In the genomic region with DNA sequence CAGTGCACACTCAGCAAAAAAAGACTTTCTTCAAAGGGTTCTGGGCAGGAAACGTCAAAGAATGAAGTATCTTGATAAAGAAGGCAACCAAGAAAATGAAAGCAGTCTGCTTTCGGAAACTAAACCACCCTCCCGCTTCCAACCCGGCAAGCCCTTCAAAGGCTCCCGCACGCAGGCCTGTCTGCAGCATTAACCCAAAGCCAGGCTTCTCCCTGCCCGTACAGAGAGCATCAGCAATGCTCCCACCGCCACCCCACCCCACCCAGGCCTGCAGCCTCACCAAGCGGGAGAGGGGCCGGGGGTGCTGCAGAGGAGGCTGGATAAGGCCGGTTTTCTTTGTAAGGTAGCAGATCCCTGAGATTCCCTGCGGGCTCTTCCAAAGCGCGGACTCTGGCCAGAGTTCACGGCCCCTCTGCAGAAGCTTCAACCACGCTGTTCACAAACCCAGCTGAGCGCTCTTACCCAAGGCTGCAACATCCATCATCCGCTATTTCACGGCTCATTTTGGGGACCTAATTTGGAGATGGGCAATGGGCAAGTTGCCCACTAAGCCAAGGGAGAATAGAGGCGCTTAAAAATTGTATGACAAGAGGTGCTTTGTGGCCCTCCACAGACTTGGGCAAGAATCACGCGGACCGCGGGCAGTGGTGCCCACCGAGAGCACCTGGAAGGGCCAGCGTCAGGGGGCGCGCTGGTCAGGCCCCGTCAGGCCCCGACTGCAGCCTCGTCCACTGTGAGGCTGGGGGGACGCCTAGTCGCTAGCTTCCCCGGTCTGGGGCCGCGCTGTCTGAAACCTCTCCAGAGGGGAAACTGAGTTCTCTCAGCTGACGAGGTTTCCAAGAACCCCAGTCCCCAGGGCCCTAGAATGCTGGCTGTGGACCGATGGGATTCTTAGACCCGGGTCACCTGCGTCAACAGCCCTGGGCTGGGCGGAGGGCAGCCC, we compare ENCODE assay signal across 8 cellular contexts.
A peak's percentile ranks its signal among the peaks of the same experiment; 100 is the strongest.
DNase-seq lines count a peak whose midpoint lies in the region; ATAC-seq, FAIRE-seq and TF ChIP-seq lines count a peak whose summit lies in the region.

No MANE protein-coding gene starts in this region.

- in situ Hi-C loops in K562 (cut with MboI): no loop called here

- no peak overlapping the region for H3K4me2 ChIP-seq in K562 (ENCODE audit: insufficient read depth, low read length)

- H3K27ac Mint-ChIP-seq in T-helper 17 cell: peak overlapping the region; percentile 96

- H3K27ac ChIP-seq in K562 (ENCODE audit: extremely low read depth, low read depth, low read length): no peak overlapping the region

- peaks cover 0 to 5% of the 10 kb centered on the region in 2 experiments; a peak in 1 of 5 replicates for H3K4me1 ChIP-seq in K562 (replicated peaks in 1 of 2; ENCODE audit: control insufficient read depth in 2 of 2, insufficient read depth in 2 of 2, low read length in 2 of 2)

- no peaks in the 10 kb centered on the region for H3K9me3 ChIP-seq in T-helper 17 cell (ENCODE audit: control insufficient read depth, low read length, poor library complexity, severe bottlenecking)
- H3K9me3 ChIP-seq in K562 (replicated peaks; ENCODE audit: control insufficient read depth, insufficient read depth, low read depth, low read length): no peaks in the 10 kb centered on the region

- no peaks in the 10 kb centered on the region for H3K9me1 ChIP-seq in K562 (ENCODE audit: control insufficient read depth, insufficient read depth, low read length)

- no peaks in the 10 kb centered on the region for H3K36me3 ChIP-seq in K562 (ENCODE audit: control insufficient read depth, insufficient read depth, low read length)

- DNase-seq in T-helper 17 cell (peak in 2 of 3 donors; percentile 45 to 59), K562 (ENCODE audit: extremely low read depth in 1 of 4, low spot score in 3 of 4) (no peak), NCI-H345 treated with DMSO at 0.1 percent for 48 hours (lab: John Stamatoyannopoulos, UW; ENCODE audit: unreplicated experiment) (no peak), NCI-H345 (lab: John Stamatoyannopoulos, UW) (no peak), NCI-H2227 treated with DMSO at 0.1 percent for 48 hours (lab: John Stamatoyannopoulos, UW) (no peak), frontal cortex (ENCODE audit: low spot score in 2 of 2) (no peak)
- DNase-seq in stimulated activated CD4-positive, alpha-beta T cell treated with anti-CD3 and anti-CD28 coated beads, Interleukin-4, amount 100 ng/mL, for 24 hours: peak; percentile 55

- 19% methylated on average over 39 of the region's 41 CpGs for WGBS in K562 (ENCODE audit: insufficient coverage, low coverage, missing lambda C conversion rate)

- H4K20me1 ChIP-seq in K562 (replicated peaks; ENCODE audit: control insufficient read depth, insufficient read depth, low read length): peaks cover 4% of the 10 kb centered on the region; the same call in 1 of the 2 replicates

- CTCF ChIA-PET in K562 (lab: Yijun Ruan, JAX; ENCODE audit: low intra/inter-chr PET ratio): no interaction called here

- no peak for TF ChIP-seq POLR2A in K562 (conservative IDR thresholded peaks at IDR 0.05)

- no peak overlapping the region for H3K4me3 ChIP-seq in K562

- H3K79me2 ChIP-seq in K562 (ENCODE audit: control insufficient read depth, insufficient read depth, low read length): no peaks in the 10 kb centered on the region

- TF ChIP-seq CTCF in K562 (IDR thresholded peaks at IDR 0.05 in 2 of 3, conservative IDR thresholded peaks at IDR 0.05 in 1 of 3; ENCODE audit: insufficient read depth in 2 of 3, low read depth in 1 of 3, low read length in 3 of 3): no peak

- peaks cover 54 to 73% of the 10 kb centered on the region in 2 experiments for H3K27me3 ChIP-seq in K562 (ENCODE audit: control insufficient read depth in 2 of 2, insufficient read depth in 2 of 2, low read length in 2 of 2)

- H3K4me1 Mint-ChIP-seq in T-helper 17 cell: peaks cover 31% of the 10 kb centered on the region

- H2AFZ ChIP-seq in K562 (ENCODE audit: low read depth, low read length): no peak overlapping the region

- no TSS peak for BruUV-seq in K562 (replicated peaks; lab: Mats Ljungman, UMichigan)

- ATAC-seq in GM19395 (IDR thresholded peaks at IDR 0.05; ENCODE audit: unreplicated experiment): peak; percentile 75
- peak; percentile 76 for ATAC-seq in T-helper 17 cell
- ATAC-seq in K562: no peak

- peak overlapping the region; percentile 89 for H3K4me3 Mint-ChIP-seq in T-helper 17 cell

- FAIRE-seq in K562 (lab: Jason Lieb, UNC): no peak
- FAIRE-seq in frontal cortex (lab: Jason Lieb, UNC): no peak

- peaks cover 4% of the 10 kb centered on the region for H3K36me3 Mint-ChIP-seq in T-helper 17 cell (ENCODE audit: low read depth)

- no peak overlapping the region for H3K9ac ChIP-seq in K562 (ENCODE audit: insufficient read depth in 1 of 2, low read depth in 2 of 2, low read length in 2 of 2)

- POLR2A ChIA-PET in K562 (lab: Yijun Ruan, JAX): no interaction called here

- no peaks in the 10 kb centered on the region for H3K27me3 Mint-ChIP-seq in T-helper 17 cell

- TF ChIP-seq RAD21 in K562 (CRISPR knock-in tag; conservative IDR thresholded peaks at IDR 0.05 in 1 of 2, IDR thresholded peaks at IDR 0.05 in 1 of 2): no peak

- no peak for TF ChIP-seq EP300 in K562 (IDR thresholded peaks at IDR 0.05; ENCODE audit: low read length)

- intact Hi-C loops in K562 (cut with micrococcal nuclease): no loop called here

TF ChIP-seq in K562, 482 proteins besides CTCF, POLR2A, EP300 and RAD21:
- TF ChIP-seq MAFG (tag; conservative IDR thresholded peaks at IDR 0.05): peak; percentile 79
- no peak for TF ChIP-seq NR2C1 (IDR thresholded peaks at IDR 0.05)
- no peak for TF ChIP-seq NR2C1 (tag; IDR thresholded peaks at IDR 0.05)
- TF ChIP-seq ZNF316 (IDR thresholded peaks at IDR 0.05): peak; percentile 81
- TF ChIP-seq C11orf30 (IDR thresholded peaks at IDR 0.05; ENCODE audit: low read depth): peak; percentile 75
- no peak for TF ChIP-seq POLR2B (IDR thresholded peaks at IDR 0.05; ENCODE audit: low read depth, partially characterized antibody)
- TF ChIP-seq MAFF (IDR thresholded peaks at IDR 0.05; ENCODE audit: low read length): peak; percentile 43; the same call in 1 of the 2 replicates

Comparison
In these comparisons a context has a peak if more than half of its experiments do, and no peak if none do; other contexts are left out.
1. DNase-seq: peak in T-helper 17 cell (2 of 3) and stimulated activated CD4-positive, alpha-beta T cell treated with anti-CD3 and anti-CD28 coated beads, Interleukin-4, amount 100 ng/mL, for 24 hours (single experiment); none in K562 (0 of 4), NCI-H345 treated with DMSO at 0.1 percent for 48 hours (single experiment), NCI-H345 (single experiment), NCI-H2227 treated with DMSO at 0.1 percent for 48 hours (single experiment) and frontal cortex (0 of 2).